1 cellular context compared by ENCODE assay signal in the genomic region with DNA sequence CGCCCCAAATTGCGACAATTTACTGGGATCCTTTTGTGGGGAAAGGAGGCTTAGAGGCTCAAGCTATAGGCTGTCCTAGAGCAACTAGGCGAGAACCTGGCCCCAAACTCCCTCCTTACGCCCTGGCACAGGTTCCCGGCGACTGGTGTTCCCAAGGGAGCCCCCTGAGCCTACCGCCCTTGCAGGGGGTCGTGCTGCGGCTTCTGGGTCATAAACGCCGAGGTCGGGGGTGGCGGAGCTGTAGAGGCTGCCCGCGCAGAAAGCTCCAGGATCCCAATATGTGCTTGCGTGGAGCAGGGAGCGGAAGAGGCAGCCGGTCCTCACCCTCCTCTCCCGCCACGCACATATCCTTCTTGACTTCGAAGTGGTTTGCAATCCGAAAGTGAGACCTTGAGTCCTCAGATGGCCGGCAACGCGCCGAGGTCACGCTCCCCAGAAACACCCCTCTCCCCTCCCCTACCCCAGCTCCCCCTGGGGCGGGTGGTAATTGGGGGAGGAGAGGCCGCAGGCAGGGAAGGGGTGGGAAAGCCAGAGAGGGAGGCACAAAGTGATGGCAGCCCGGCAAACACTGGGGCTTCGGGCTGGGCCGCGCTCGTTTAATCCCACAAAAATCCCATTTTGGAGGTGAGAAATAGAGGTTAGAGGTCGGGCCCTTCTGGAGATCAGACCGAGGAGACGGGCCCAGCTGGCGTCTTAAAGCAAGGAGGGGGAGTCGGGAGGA.
TF ChIP-seq lines count a peak whose summit lies in the region.

No MANE protein-coding gene starts in this region.

TF ChIP-seq in GM23338, 12 proteins besides CTCF, POLR2A, EP300 and RAD21:
- no peak for TF ChIP-seq POLR2AphosphoS5 (IDR thresholded peaks at IDR 0.05; ENCODE audit: low read depth)
- peak; percentile 93 for TF ChIP-seq EZH2 (IDR thresholded peaks at IDR 0.05; ENCODE audit: low read depth, unreplicated experiment)
